ENCODE assay signal across 12 cellular contexts in genomic region chr18:77089796-77090285, GRCh38. TPM values are rescaled to one million over a fixed set of nuclear protein-coding genes. Genes with fewer than 3 reads are reported as not detected.
DNase-seq lines count a peak whose midpoint lies in the region; ATAC-seq, FAIRE-seq and TF ChIP-seq lines count a peak whose summit lies in the region.
"Had no signal": no experiment of that assay in that cellular context is flagged by ENCODE, and none has a peak within 500 bp of the region (broad histone marks: within the 10 kb centered on the region; RNA-seq: fewer than 3 reads in every experiment).

No MANE protein-coding gene starts in this region.

- no peaks in the 10 kb centered on the region for H3K9me3 ChIP-seq in keratinocyte (ENCODE audit: control insufficient read depth, low read depth, low read length)

- CTCF ChIA-PET in RWPE1 (lab: Yijun Ruan, JAX): interaction anchor here (0.6 kb wide), 1 partner anchor 22 kb away, joined by 3 read pairs; no protein-coding TSS in a partner anchor

- H3K27me3 ChIP-seq in keratinocyte (ENCODE audit: control insufficient read depth, extremely low read depth, insufficient read depth, low read length): no peaks in the 10 kb centered on the region

- POLR2A ChIA-PET in RWPE1 (lab: Yijun Ruan, JAX; ENCODE audit: low non-redundant PET): no interaction called here

- peaks cover 4 to 7% of the 10 kb centered on the region in 2 experiments for H3K36me3 ChIP-seq in keratinocyte (ENCODE audit: control insufficient read depth in 2 of 2, extremely low read depth in 1 of 2, insufficient read depth in 2 of 2, low read length in 2 of 2)
- H3K36me3 ChIP-seq: WERI-Rb-1 had no signal

- peak overlapping the region; percentile 1 for H3K27ac Mint-ChIP-seq in T-helper 1 cell treated with Interleukin-12 subunit alpha and Interleukin-12 subunit beta and Interleukin-4 antibody, amounts not matched to agents 30 μg/mL and 1 μg/mL, for 36 hours
- H3K27ac Mint-ChIP-seq in stimulated activated memory B cell treated with anti-CD40 and anti-IgM and Interleukin-4, amounts not matched to agents 10 μg/mL and 1 μg/mL and 100 μg/mL, for 72 hours: peak overlapping the region; percentile 85

- peak; percentile 73 for FAIRE-seq in keratinocyte (lab: Jason Lieb, UNC)

- dilution Hi-C loops in keratinocyte (cut with MboI; ENCODE audit: extremely low pct_ligation_motif_present, low sequenced_read_pairs): no loop called here

- peaks cover 51% of the 10 kb centered on the region for H3K4me1 ChIP-seq in keratinocyte (ENCODE audit: control insufficient read depth, extremely low read depth, insufficient read depth, low read length)

- no peaks in the 10 kb centered on the region for H3K27me3 Mint-ChIP-seq in T-helper 1 cell treated with Interleukin-12 subunit alpha and Interleukin-12 subunit beta and Interleukin-4 antibody, amounts not matched to agents 30 μg/mL and 1 μg/mL, for 36 hours (ENCODE audit: low read depth)
- no peaks in the 10 kb centered on the region for H3K27me3 Mint-ChIP-seq in stimulated activated memory B cell treated with anti-CD40 and anti-IgM and Interleukin-4, amounts not matched to agents 10 μg/mL and 1 μg/mL and 100 μg/mL, for 72 hours

- no peak for DNase-seq in T-helper 1 cell
- DNase-seq in RWPE1 (ENCODE audit: low spot score): no peak
- no peak for DNase-seq in keratinocyte (ENCODE audit: low read depth, low spot score)
- DNase-seq in SKM-1 (lab: John Stamatoyannopoulos, UW; ENCODE audit: unreplicated experiment): no peak
- no peak for DNase-seq in DMS153 treated with DMSO at 0.1 percent for 48 hours (lab: John Stamatoyannopoulos, UW; ENCODE audit: unreplicated experiment)
- DNase-seq: MM.1S, NCI-H2107, WERI-Rb-1 had no signal

- H3K4me1 Mint-ChIP-seq in T-helper 1 cell treated with Interleukin-12 subunit alpha and Interleukin-12 subunit beta and Interleukin-4 antibody, amounts not matched to agents 30 μg/mL and 1 μg/mL, for 36 hours (ENCODE audit: low read depth): peaks cover 32% of the 10 kb centered on the region
- H3K4me1 Mint-ChIP-seq in stimulated activated memory B cell treated with anti-CD40 and anti-IgM and Interleukin-4, amounts not matched to agents 10 μg/mL and 1 μg/mL and 100 μg/mL, for 72 hours: peaks cover 52% of the 10 kb centered on the region

- peaks cover 39% of the 10 kb centered on the region for H3K79me2 ChIP-seq in keratinocyte (ENCODE audit: control insufficient read depth, insufficient read depth, low read length)

- H3K9ac ChIP-seq in keratinocyte (ENCODE audit: control insufficient read depth, extremely low read depth, insufficient read depth, low read length): no peak overlapping the region

- no peak overlapping the region for H3K4me3 Mint-ChIP-seq in T-helper 1 cell treated with Interleukin-12 subunit alpha and Interleukin-12 subunit beta and Interleukin-4 antibody, amounts not matched to agents 30 μg/mL and 1 μg/mL, for 36 hours
- H3K4me3 Mint-ChIP-seq in stimulated activated memory B cell treated with anti-CD40 and anti-IgM and Interleukin-4, amounts not matched to agents 10 μg/mL and 1 μg/mL and 100 μg/mL, for 72 hours: no peak overlapping the region

- no peaks in the 10 kb centered on the region for H4K20me1 ChIP-seq in keratinocyte (ENCODE audit: control insufficient read depth, extremely low read depth, insufficient read depth, low read length)

- peaks cover 34% of the 10 kb centered on the region for H3K36me3 Mint-ChIP-seq in T-helper 1 cell treated with Interleukin-12 subunit alpha and Interleukin-12 subunit beta and Interleukin-4 antibody, amounts not matched to agents 30 μg/mL and 1 μg/mL, for 36 hours (ENCODE audit: low read depth)
- H3K36me3 Mint-ChIP-seq in stimulated activated memory B cell treated with anti-CD40 and anti-IgM and Interleukin-4, amounts not matched to agents 10 μg/mL and 1 μg/mL and 100 μg/mL, for 72 hours: peaks cover 62% of the 10 kb centered on the region

- no peak for ATAC-seq in stimulated activated memory B cell treated with anti-CD40 and anti-IgM and Interleukin-4, amounts not matched to agents 10 μg/mL and 1 μg/mL and 100 μg/mL, for 72 hours
- ATAC-seq in HG03565 (IDR thresholded peaks at IDR 0.05; ENCODE audit: unreplicated experiment): no peak

- peak overlapping the region; percentile 74 for H3K27ac ChIP-seq in RWPE1
- peak overlapping the region; percentile 91 for H3K27ac ChIP-seq in keratinocyte (ENCODE audit: control insufficient read depth, insufficient read depth, low read length)
- H3K27ac ChIP-seq: 22Rv1, WERI-Rb-1 had no signal

- H2AFZ ChIP-seq in keratinocyte (ENCODE audit: control insufficient read depth, low read length): no peak overlapping the region

- peaks cover 5% of the 10 kb centered on the region for H3K9me1 ChIP-seq in keratinocyte (ENCODE audit: control insufficient read depth, extremely low read depth, insufficient read depth, low read length)

- H3K4me3 ChIP-seq in keratinocyte (ENCODE audit: control insufficient read depth in 2 of 3, extremely low read depth in 1 of 3, insufficient read depth in 2 of 3, low read depth in 1 of 3, low read length in 3 of 3): no peak overlapping the region

- TF ChIP-seq CTCF in RWPE1 (conservative IDR thresholded peaks at IDR 0.05; ENCODE audit: low read depth) (no peak), keratinocyte (optimal IDR thresholded peaks at IDR 0.05 in 1 of 3, IDR thresholded peaks at IDR 0.05 in 1 of 3, conservative IDR thresholded peaks at IDR 0.05 in 1 of 3; ENCODE audit: extremely low read depth in 1 of 3, insufficient read depth in 2 of 3, low read length in 3 of 3) (no peak)

- H3K9me3 Mint-ChIP-seq in T-helper 1 cell treated with Interleukin-12 subunit alpha and Interleukin-12 subunit beta and Interleukin-4 antibody, amounts not matched to agents 30 μg/mL and 1 μg/mL, for 36 hours: no peaks in the 10 kb centered on the region
- H3K9me3 Mint-ChIP-seq in stimulated activated memory B cell treated with anti-CD40 and anti-IgM and Interleukin-4, amounts not matched to agents 10 μg/mL and 1 μg/mL and 100 μg/mL, for 72 hours: no peaks in the 10 kb centered on the region

- peak overlapping the region; percentile 55 for H3K4me2 ChIP-seq in keratinocyte (ENCODE audit: control insufficient read depth, extremely low read depth, insufficient read depth, low read depth, low read length)

RNA-seq across cellular contexts. Expression of gene MBP, which starts 42.7 kb away (rescaled TPM):
- 30.7 to 38.7 TPM (median 35.6 TPM) in 3 replicates for polyA plus RNA-seq in keratinocyte
- 38.5 TPM for polyA plus RNA-seq in keratinocyte (2011; ENCODE audit: low read depth)
- 30.1 and 40.6 TPM in 2 replicates for polyA plus RNA-seq in keratinocyte (2011; cell fraction: cytosol; rRNA removed)
- 39.0 and 41.5 TPM in 2 replicates for polyA plus RNA-seq in keratinocyte (2011; cell fraction: nucleus; rRNA removed)
- polyA plus RNA-seq in keratinocyte (2012; ENCODE audit: low replicate concordance): 25.6 and 33.7 TPM in 2 replicates
- polyA minus RNA-seq in keratinocyte: 49.5 to 66.1 TPM (median 52.8 TPM) in 3 replicates
- polyA minus RNA-seq in keratinocyte (2011; cell fraction: cytosol; rRNA and poly(A)+ RNA removed): 49.3 TPM
- polyA minus RNA-seq in keratinocyte (2011; cell fraction: nucleus; rRNA and poly(A)+ RNA removed): 33.8 and 64.1 TPM in 2 replicates
